ENCODE assay signal across 22 cellular contexts in the genomic region with DNA sequence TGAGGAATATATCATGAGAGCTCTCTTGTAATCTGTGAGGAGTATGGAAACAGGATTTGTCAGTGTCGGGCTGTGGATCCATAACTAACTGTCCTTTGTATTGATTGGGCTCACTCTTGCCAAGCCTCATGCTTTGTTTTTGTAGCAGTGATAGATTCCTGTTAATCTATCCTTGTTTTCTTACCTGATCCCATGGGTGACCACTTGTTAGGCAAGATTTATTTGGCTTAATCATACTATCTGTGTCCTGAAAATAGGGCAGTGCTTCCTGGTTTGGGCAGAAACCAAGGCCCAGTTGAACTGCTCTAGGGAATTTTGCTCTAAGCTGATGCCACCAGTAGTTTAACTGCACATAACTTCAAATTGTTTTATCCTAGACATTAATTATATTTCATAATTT. TPM values are rescaled to one million over a fixed set of nuclear protein-coding genes. Genes with fewer than 3 reads are reported as not detected.
DNase-seq lines count a peak whose midpoint lies in the region; ATAC-seq, FAIRE-seq and TF ChIP-seq lines count a peak whose summit lies in the region.
"Had no signal": no experiment of that assay in that cellular context is flagged by ENCODE, and none has a peak within 500 bp of the region (broad histone marks: within the 10 kb centered on the region; RNA-seq: fewer than 3 reads in every experiment).

No MANE protein-coding gene starts in this region.

- TF ChIP-seq CTCF in CD8-positive, alpha-beta T cell (IDR thresholded peaks at IDR 0.05): no peak
- no peak for TF ChIP-seq CTCF in coronary artery (IDR thresholded peaks at IDR 0.05)
- TF ChIP-seq CTCF in progenitor cell of endocrine pancreas (IDR thresholded peaks at IDR 0.05; ENCODE audit: unreplicated experiment): no peak

- H3K9me3 Mint-ChIP-seq in CD8-positive, alpha-beta T cell: no peaks in the 10 kb centered on the region
- H3K9me3 Mint-ChIP-seq in progenitor cell of endocrine pancreas (ENCODE audit: low read depth): peaks cover 10% of the 10 kb centered on the region
- no peaks in the 10 kb centered on the region for H3K9me3 Mint-ChIP-seq in activated CD4-positive, alpha-beta T cell treated with anti-CD3 and anti-CD28 coated beads for 36 hours (ENCODE audit: low read depth)
- H3K9me3 Mint-ChIP-seq: CD8-positive, alpha-beta memory T cell had no signal

- no peak overlapping the region for H3K27ac ChIP-seq in CD8-positive, alpha-beta T cell (ENCODE audit: low read depth, low read length)
- H3K27ac ChIP-seq in coronary artery: peak overlapping the region; percentile 33 to 74
- no peak overlapping the region for H3K27ac ChIP-seq in small intestine (ENCODE audit: low read depth in 1 of 2, low read length in 1 of 2)
- H3K27ac ChIP-seq: 22Rv1 had no signal

- no peaks in the 10 kb centered on the region for H3K27me3 Mint-ChIP-seq in CD8-positive, alpha-beta T cell (ENCODE audit: low read depth)
- H3K27me3 Mint-ChIP-seq in progenitor cell of endocrine pancreas: no peaks in the 10 kb centered on the region
- no peaks in the 10 kb centered on the region for H3K27me3 Mint-ChIP-seq in activated CD4-positive, alpha-beta T cell treated with anti-CD3 and anti-CD28 coated beads for 36 hours
- H3K27me3 Mint-ChIP-seq: B cell; CD8-positive, alpha-beta memory T cell had no signal

- no peaks in the 10 kb centered on the region for H3K36me3 ChIP-seq in CD8-positive, alpha-beta T cell (ENCODE audit: insufficient read depth, low read length)
- no peaks in the 10 kb centered on the region for H3K36me3 ChIP-seq in small intestine (ENCODE audit: control insufficient read depth in 2 of 2, insufficient read depth in 2 of 2, low read length in 2 of 2)

- no peak overlapping the region for H3K27ac Mint-ChIP-seq in CD8-positive, alpha-beta T cell
- H3K27ac Mint-ChIP-seq in progenitor cell of endocrine pancreas: peak overlapping the region; percentile 24
- no peak overlapping the region for H3K27ac Mint-ChIP-seq in activated CD4-positive, alpha-beta T cell treated with anti-CD3 and anti-CD28 coated beads for 36 hours
- H3K27ac Mint-ChIP-seq: B cell had no signal

- intact Hi-C loops in CD8-positive, alpha-beta T cell (cut with DNase I, micrococcal nuclease): loop anchor here (2.0 to 10.0 kb wide), 2 partner anchors 18 to 890 kb away; no protein-coding TSS in a partner anchor
- intact Hi-C loops in activated CD4-positive, alpha-beta T cell treated with anti-CD3 and anti-CD28 coated beads for 36 hours (cut with DNase I, micrococcal nuclease): no loop called here

- DNase-seq in DMS53 (lab: John Stamatoyannopoulos, UW) (peak; percentile 9), DMS53 treated with DMSO at 0.1 percent for 48 hours (lab: John Stamatoyannopoulos, UW; ENCODE audit: unreplicated experiment) (no peak), coronary artery (ENCODE audit: low spot score) (no peak), progenitor cell of endocrine pancreas (ENCODE audit: low spot score, unreplicated experiment) (no peak), cerebellum (ENCODE audit: low spot score) (no peak), small intestine (no peak)
- DNase-seq in CD8-positive, alpha-beta T cell: no peak
- no peak for DNase-seq in activated CD4-positive, alpha-beta T cell treated with anti-CD3 and anti-CD28 coated beads for 36 hours
- DNase-seq: CD8-positive, alpha-beta memory T cell; GDM1; GOT3; KBM-7; NCI-H1436; NCI-H2029; NCI-H2171; NCI-H446 treated with DMSO at 0.1 percent for 48 hours; NK-92 treated with Interleukin-12 subunit alpha and Interleukin-12 subunit beta, amount 100 ng/mL, for 24 hours; RPMI8226 had no signal

- no peak overlapping the region for H3K4me3 ChIP-seq in CD8-positive, alpha-beta T cell (ENCODE audit: low read depth, low read length)
- H3K4me3 ChIP-seq in coronary artery: no peak overlapping the region
- H3K4me3 ChIP-seq in small intestine (ENCODE audit: low read depth in 1 of 2, low read length in 2 of 2): no peak overlapping the region

- H3K27me3 ChIP-seq in CD8-positive, alpha-beta T cell (ENCODE audit: insufficient read depth, low read length): no peaks in the 10 kb centered on the region
- H3K27me3 ChIP-seq in small intestine (ENCODE audit: control insufficient read depth in 2 of 2, insufficient read depth in 2 of 2, low read length in 2 of 2): no peaks in the 10 kb centered on the region

- H3K4me3 Mint-ChIP-seq in CD8-positive, alpha-beta T cell: peak overlapping the region; percentile 15
- H3K4me3 Mint-ChIP-seq in progenitor cell of endocrine pancreas (ENCODE audit: low read depth): no peak overlapping the region
- H3K4me3 Mint-ChIP-seq in activated CD4-positive, alpha-beta T cell treated with anti-CD3 and anti-CD28 coated beads for 36 hours: no peak overlapping the region
- H3K4me3 Mint-ChIP-seq: B cell had no signal

- no peaks in the 10 kb centered on the region for H3K9me3 ChIP-seq in CD8-positive, alpha-beta T cell (ENCODE audit: low read length)
- H3K9me3 ChIP-seq in small intestine (ENCODE audit: control insufficient read depth, low read depth): no peaks in the 10 kb centered on the region

- H3K36me3 Mint-ChIP-seq in CD8-positive, alpha-beta T cell: peaks cover 55% of the 10 kb centered on the region
- H3K36me3 Mint-ChIP-seq in progenitor cell of endocrine pancreas (ENCODE audit: insufficient read depth): peaks cover 29% of the 10 kb centered on the region
- H3K36me3 Mint-ChIP-seq in activated CD4-positive, alpha-beta T cell treated with anti-CD3 and anti-CD28 coated beads for 36 hours (ENCODE audit: low read depth): peaks cover 66% of the 10 kb centered on the region

- peaks cover 75% of the 10 kb centered on the region for H3K4me1 Mint-ChIP-seq in CD8-positive, alpha-beta T cell (ENCODE audit: low read depth)
- peaks cover 44% of the 10 kb centered on the region for H3K4me1 Mint-ChIP-seq in progenitor cell of endocrine pancreas (ENCODE audit: low read depth)
- peaks cover 75% of the 10 kb centered on the region for H3K4me1 Mint-ChIP-seq in activated CD4-positive, alpha-beta T cell treated with anti-CD3 and anti-CD28 coated beads for 36 hours

- peaks cover 70% of the 10 kb centered on the region for H3K4me1 ChIP-seq in CD8-positive, alpha-beta T cell (ENCODE audit: insufficient read depth, low read length)
- H3K4me1 ChIP-seq in small intestine (ENCODE audit: control insufficient read depth in 2 of 2, insufficient read depth in 1 of 2, low read depth in 1 of 2, low read length in 1 of 2): peaks cover 0 to 3% of the 10 kb centered on the region in 2 donors

- 95 to 97% (median 95%) methylated on average over 1 of the region's 1 CpG for WGBS in small intestine, 3 donors

- POLR2A ChIA-PET in CD8-positive, alpha-beta T cell (lab: Charles Lee): no interaction called here
- POLR2A ChIA-PET in activated CD4-positive, alpha-beta T cell treated with anti-CD3 and anti-CD28 coated beads for 36 hours (lab: Charles Lee): interaction anchor here (1.1 kb wide), 1 partner anchor 105 kb away, joined by 3 read pairs; no protein-coding TSS in a partner anchor

- no peak for FAIRE-seq in small intestine (lab: Jason Lieb, UNC)
- FAIRE-seq: GM12891, GM18507 had no signal

- CTCF ChIA-PET in CD8-positive, alpha-beta T cell (lab: Charles Lee): interaction anchor here (0.7 to 2.1 kb wide), 4 partner anchors 20 to 36 kb away, joined by 3 to 5 read pairs (median 4); no protein-coding TSS in a partner anchor
- CTCF ChIA-PET in activated CD4-positive, alpha-beta T cell treated with anti-CD3 and anti-CD28 coated beads for 36 hours (lab: Charles Lee): interaction anchor here (0.8 to 1.4 kb wide), 4 partner anchors 16 to 103 kb away, joined by 3 to 4 read pairs (median 3); no protein-coding TSS in a partner anchor

- no peak for ATAC-seq in CD8-positive, alpha-beta T cell
- no peak for ATAC-seq in activated CD4-positive, alpha-beta T cell treated with anti-CD3 and anti-CD28 coated beads for 36 hours

RNA-seq across cellular contexts. Expression of a gene that starts 6.1 kb away (rescaled TPM):
- total RNA-seq in CD8-positive, alpha-beta T cell: 100 to 1,000 TPM; 156 to 167 TPM
- total RNA-seq in progenitor cell of endocrine pancreas: 228 and 247 TPM in 2 replicates
- total RNA-seq in cerebellum: 153 TPM
- total RNA-seq in activated CD4-positive, alpha-beta T cell treated with anti-CD3 and anti-CD28 coated beads for 36 hours: 10 to 100 TPM; 54.9 to 86.7 TPM
- polyA plus RNA-seq in small intestine: 10 to 100 TPM; 28.9 to 40.4 (median 34.9) TPM

Comparison
In these comparisons a context has a peak if more than half of its experiments do, and no peak if none do; other contexts are left out.
1. H3K27ac ChIP-seq: peak in coronary artery (2 of 2); none in CD8-positive, alpha-beta T cell (single experiment) and small intestine (0 of 2).
2. intact Hi-C loops: an anchor here in CD8-positive, alpha-beta T cell (2.0 to 10.0 kb wide); none called in activated CD4-positive, alpha-beta T cell treated with anti-CD3 and anti-CD28 coated beads for 36 hours.